ENCODE assay signal across 2 cellular contexts in the genomic region with DNA sequence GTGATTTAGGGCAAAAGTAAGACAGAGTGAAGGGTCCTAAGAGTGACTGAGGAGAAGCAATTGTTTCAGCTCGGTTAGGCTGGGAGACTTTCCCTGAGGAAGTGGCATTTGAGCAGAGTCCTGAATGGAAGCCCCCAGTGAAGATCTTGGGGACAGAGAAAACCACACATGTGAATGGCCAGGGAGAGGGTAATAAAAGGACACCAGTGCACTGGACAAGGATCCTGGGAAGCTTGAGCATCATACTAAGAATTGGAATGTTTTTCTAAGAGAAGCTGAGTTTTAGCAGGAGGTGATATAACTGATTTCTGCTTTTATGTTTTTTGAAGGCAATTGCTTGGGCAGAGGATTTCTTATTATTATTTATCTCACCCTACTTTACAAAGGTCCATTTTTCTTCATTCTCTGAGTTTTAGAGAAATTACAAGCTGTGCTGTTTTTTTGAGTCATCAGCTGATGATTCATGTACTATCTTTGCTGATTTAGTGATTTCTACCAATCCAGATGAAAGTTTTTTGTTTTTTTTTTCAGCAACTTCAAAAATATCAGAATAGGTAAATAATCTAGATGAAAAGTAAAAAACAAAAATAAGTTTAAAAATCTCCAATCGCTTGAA.
TF ChIP-seq lines count a peak whose summit lies in the region.

No MANE protein-coding gene starts in this region.

TF ChIP-seq in IMR-90, 13 proteins besides CTCF, POLR2A, EP300 and RAD21:
- TF ChIP-seq NFE2L2 (IDR thresholded peaks at IDR 0.05; ENCODE audit: low read depth, low read length) (no peak), RCOR1 (IDR thresholded peaks at IDR 0.05; ENCODE audit: insufficient replicate concordance, low read length) (no peak), FOS (IDR thresholded peaks at IDR 0.05; ENCODE audit: low read depth, low read length) (peak; percentile 24; the same call in 1 of the 2 replicates), MAFK (IDR thresholded peaks at IDR 0.05; ENCODE audit: low read depth, low read length) (peak; percentile 87), RFX5 (IDR thresholded peaks at IDR 0.05; ENCODE audit: low read depth, low read length) (no peak)

TF ChIP-seq in K562, 482 proteins besides CTCF, POLR2A, EP300 and RAD21:
- TF ChIP-seq, protein P1, sequence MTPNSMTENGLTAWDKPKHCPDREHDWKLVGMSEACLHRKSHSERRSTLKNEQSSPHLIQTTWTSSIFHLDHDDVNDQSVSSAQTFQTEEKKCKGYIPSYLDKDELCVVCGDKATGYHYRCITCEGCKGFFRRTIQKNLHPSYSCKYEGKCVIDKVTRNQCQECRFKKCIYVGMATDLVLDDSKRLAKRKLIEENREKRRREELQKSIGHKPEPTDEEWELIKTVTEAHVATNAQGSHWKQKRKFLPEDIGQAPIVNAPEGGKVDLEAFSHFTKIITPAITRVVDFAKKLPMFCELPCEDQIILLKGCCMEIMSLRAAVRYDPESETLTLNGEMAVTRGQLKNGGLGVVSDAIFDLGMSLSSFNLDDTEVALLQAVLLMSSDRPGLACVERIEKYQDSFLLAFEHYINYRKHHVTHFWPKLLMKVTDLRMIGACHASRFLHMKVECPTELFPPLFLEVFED (CRISPR knock-in tag; conservative IDR thresholded peaks at IDR 0.05): no peak
- TF ChIP-seq, protein P2, sequence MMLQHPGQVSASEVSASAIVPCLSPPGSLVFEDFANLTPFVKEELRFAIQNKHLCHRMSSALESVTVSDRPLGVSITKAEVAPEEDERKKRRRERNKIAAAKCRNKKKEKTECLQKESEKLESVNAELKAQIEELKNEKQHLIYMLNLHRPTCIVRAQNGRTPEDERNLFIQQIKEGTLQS (IDR thresholded peaks at IDR 0.05): peak; percentile 61
- TF ChIP-seq, protein P2 (CRISPR knock-in tag; conservative IDR thresholded peaks at IDR 0.05): no peak
- TF ChIP-seq, protein P3, sequence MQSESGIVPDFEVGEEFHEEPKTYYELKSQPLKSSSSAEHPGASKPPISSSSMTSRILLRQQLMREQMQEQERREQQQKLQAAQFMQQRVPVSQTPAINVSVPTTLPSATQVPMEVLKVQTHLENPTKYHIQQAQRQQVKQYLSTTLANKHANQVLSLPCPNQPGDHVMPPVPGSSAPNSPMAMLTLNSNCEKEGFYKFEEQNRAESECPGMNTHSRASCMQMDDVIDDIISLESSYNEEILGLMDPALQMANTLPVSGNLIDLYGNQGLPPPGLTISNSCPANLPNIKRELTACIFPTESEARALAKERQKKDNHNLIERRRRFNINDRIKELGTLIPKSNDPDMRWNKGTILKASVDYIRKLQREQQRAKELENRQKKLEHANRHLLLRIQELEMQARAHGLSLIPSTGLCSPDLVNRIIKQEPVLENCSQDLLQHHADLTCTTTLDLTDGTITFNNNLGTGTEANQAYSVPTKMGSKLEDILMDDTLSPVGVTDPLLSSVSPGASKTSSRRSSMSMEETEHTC (IDR thresholded peaks at IDR 0.05): no peak
- TF ChIP-seq FOXJ3 (CRISPR knock-in tag; IDR thresholded peaks at IDR 0.05) (no peak), WHSC1 (IDR thresholded peaks at IDR 0.05; ENCODE audit: low read length) (no peak), FOSL1 (tag; conservative IDR thresholded peaks at IDR 0.05) (peak; percentile 76), NBN (IDR thresholded peaks at IDR 0.05; ENCODE audit: low read depth) (no peak), MAFK (IDR thresholded peaks at IDR 0.05; ENCODE audit: low read length) (peak; percentile 24; the same call in 1 of the 2 replicates), SREBF2 (CRISPR knock-in tag; IDR thresholded peaks at IDR 0.05) (no peak), C11orf30 (IDR thresholded peaks at IDR 0.05; ENCODE audit: low read depth) (peak; percentile 45; the same call in 1 of the 2 replicates), ZNF316 (IDR thresholded peaks at IDR 0.05) (peak; percentile 46)
- TF ChIP-seq, protein P4, sequence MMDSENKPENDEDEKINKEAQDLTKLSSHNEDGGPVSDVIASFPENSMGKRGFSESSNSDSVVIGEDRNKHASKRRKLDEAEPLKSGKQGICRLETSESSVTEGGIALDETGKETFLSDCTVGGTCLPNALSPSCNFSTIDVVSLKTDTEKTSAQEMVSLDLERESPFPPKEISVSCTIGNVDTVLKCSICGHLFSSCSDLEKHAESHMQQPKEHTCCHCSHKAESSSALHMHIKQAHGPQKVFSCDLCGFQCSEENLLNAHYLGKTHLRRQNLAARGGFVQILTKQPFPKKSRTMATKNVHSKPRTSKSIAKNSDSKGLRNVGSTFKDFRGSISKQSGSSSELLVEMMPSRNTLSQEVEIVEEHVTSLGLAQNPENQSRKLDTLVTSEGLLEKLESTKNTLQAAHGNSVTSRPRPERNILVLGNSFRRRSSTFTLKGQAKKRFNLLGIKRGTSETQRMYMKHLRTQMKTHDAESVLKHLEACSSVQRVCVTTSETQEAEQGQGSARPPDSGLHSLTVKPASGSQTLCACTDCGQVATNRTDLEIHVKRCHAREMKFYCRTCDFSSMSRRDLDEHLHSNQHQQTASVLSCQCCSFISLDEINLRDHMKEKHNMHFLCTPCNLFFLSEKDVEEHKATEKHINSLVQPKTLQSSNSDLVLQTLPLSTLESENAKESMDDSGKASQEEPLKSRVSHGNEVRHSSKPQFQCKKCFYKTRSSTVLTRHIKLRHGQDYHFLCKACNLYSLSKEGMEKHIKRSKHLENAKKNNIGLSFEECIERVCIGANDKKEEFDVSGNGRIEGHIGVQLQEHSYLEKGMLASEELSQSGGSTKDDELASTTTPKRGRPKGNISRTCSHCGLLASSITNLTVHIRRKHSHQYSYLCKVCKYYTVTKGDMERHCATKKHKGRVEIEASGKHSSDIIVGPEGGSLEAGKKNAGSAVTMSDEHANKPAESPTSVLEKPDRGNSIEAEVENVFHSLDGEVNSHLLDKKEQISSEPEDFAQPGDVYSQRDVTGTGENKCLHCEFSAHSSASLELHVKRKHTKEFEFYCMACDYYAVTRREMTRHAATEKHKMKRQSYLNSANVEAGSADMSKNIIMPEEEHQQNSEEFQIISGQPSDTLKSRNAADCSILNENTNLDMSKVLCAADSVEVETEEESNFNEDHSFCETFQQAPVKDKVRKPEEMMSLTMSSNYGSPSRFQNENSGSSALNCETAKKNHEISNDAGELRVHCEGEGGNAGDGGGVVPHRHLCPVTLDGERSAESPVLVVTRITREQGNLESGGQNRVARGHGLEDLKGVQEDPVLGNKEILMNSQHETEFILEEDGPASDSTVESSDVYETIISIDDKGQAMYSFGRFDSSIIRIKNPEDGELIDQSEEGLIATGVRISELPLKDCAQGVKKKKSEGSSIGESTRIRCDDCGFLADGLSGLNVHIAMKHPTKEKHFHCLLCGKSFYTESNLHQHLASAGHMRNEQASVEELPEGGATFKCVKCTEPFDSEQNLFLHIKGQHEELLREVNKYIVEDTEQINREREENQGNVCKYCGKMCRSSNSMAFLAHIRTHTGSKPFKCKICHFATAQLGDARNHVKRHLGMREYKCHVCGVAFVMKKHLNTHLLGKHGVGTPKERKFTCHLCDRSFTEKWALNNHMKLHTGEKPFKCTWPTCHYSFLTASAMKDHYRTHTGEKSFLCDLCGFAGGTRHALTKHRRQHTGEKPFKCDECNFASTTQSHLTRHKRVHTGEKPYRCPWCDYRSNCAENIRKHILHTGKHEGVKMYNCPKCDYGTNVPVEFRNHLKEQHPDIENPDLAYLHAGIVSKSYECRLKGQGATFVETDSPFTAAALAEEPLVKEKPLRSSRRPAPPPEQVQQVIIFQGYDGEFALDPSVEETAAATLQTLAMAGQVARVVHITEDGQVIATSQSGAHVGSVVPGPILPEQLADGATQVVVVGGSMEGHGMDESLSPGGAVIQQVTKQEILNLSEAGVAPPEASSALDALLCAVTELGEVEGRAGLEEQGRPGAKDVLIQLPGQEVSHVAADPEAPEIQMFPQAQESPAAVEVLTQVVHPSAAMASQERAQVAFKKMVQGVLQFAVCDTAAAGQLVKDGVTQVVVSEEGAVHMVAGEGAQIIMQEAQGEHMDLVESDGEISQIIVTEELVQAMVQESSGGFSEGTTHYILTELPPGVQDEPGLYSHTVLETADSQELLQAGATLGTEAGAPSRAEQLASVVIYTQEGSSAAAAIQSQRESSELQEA (IDR thresholded peaks at IDR 0.05; ENCODE audit: low read depth): no peak
- TF ChIP-seq, protein P5, sequence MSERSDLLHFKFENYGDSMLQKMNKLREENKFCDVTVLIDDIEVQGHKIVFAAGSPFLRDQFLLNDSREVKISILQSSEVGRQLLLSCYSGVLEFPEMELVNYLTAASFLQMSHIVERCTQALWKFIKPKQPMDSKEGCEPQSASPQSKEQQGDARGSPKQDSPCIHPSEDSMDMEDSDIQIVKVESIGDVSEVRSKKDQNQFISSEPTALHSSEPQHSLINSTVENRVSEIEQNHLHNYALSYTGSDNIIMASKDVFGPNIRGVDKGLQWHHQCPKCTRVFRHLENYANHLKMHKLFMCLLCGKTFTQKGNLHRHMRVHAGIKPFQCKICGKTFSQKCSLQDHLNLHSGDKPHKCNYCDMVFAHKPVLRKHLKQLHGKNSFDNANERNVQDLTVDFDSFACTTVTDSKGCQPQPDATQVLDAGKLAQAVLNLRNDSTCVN (CRISPR knock-in tag; IDR thresholded peaks at IDR 0.05): no peak
- TF ChIP-seq, protein P6, sequence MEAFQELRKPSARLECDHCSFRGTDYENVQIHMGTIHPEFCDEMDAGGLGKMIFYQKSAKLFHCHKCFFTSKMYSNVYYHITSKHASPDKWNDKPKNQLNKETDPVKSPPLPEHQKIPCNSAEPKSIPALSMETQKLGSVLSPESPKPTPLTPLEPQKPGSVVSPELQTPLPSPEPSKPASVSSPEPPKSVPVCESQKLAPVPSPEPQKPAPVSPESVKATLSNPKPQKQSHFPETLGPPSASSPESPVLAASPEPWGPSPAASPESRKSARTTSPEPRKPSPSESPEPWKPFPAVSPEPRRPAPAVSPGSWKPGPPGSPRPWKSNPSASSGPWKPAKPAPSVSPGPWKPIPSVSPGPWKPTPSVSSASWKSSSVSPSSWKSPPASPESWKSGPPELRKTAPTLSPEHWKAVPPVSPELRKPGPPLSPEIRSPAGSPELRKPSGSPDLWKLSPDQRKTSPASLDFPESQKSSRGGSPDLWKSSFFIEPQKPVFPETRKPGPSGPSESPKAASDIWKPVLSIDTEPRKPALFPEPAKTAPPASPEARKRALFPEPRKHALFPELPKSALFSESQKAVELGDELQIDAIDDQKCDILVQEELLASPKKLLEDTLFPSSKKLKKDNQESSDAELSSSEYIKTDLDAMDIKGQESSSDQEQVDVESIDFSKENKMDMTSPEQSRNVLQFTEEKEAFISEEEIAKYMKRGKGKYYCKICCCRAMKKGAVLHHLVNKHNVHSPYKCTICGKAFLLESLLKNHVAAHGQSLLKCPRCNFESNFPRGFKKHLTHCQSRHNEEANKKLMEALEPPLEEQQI (IDR thresholded peaks at IDR 0.05): no peak
- TF ChIP-seq, protein P7, sequence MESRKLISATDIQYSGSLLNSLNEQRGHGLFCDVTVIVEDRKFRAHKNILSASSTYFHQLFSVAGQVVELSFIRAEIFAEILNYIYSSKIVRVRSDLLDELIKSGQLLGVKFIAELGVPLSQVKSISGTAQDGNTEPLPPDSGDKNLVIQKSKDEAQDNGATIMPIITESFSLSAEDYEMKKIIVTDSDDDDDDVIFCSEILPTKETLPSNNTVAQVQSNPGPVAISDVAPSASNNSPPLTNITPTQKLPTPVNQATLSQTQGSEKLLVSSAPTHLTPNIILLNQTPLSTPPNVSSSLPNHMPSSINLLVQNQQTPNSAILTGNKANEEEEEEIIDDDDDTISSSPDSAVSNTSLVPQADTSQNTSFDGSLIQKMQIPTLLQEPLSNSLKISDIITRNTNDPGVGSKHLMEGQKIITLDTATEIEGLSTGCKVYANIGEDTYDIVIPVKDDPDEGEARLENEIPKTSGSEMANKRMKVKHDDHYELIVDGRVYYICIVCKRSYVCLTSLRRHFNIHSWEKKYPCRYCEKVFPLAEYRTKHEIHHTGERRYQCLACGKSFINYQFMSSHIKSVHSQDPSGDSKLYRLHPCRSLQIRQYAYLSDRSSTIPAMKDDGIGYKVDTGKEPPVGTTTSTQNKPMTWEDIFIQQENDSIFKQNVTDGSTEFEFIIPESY (CRISPR knock-in tag; IDR thresholded peaks at IDR 0.05): no peak
